Comparison of ENCODE assay signal across 22 cellular contexts in genomic region chr4:152422817-152423320, GRCh38.
"Had no signal": no experiment of that assay in that cellular context is flagged by ENCODE, and none has a peak within 500 bp of the region (broad histone marks: within the 10 kb centered on the region; RNA-seq: fewer than 3 reads in every experiment).

No MANE protein-coding gene starts in this region.

- H3K9me3 Mint-ChIP-seq: naive thymus-derived CD8-positive, alpha-beta T cell; stimulated activated naive B cell treated with anti-CD40 and anti-IgM and Interleukin-4, amounts not matched to agents 10 μg/mL and 1 μg/mL and 100 μg/mL, for 72 hours; stimulated activated naive CD8-positive, alpha-beta T cell treated with anti-CD3 and anti-CD28 coated beads, Interleukin-15, amount 100 ng/mL, for 72 hours had no signal

- H3K27ac Mint-ChIP-seq: stimulated activated naive B cell treated with anti-CD40 and anti-IgM and Interleukin-4, amounts not matched to agents 10 μg/mL and 1 μg/mL and 100 μg/mL, for 72 hours; stimulated activated naive CD8-positive, alpha-beta T cell treated with anti-CD3 and anti-CD28 coated beads, Interleukin-15, amount 100 ng/mL, for 72 hours had no signal

- H3K36me3 ChIP-seq: neutrophil, tibial nerve, upper lobe of right lung, vagina had no signal

- H3K27me3 Mint-ChIP-seq: naive thymus-derived CD8-positive, alpha-beta T cell; stimulated activated naive B cell treated with anti-CD40 and anti-IgM and Interleukin-4, amounts not matched to agents 10 μg/mL and 1 μg/mL and 100 μg/mL, for 72 hours; stimulated activated naive CD8-positive, alpha-beta T cell treated with anti-CD3 and anti-CD28 coated beads, Interleukin-15, amount 100 ng/mL, for 72 hours had no signal

- H3K4me3 ChIP-seq: heart left ventricle, psoas muscle, skin epidermis, testis, tibial nerve, upper lobe of right lung, vagina had no signal

- ATAC-seq: heart left ventricle; left lobe of liver; naive thymus-derived CD8-positive, alpha-beta T cell; psoas muscle; sciatic nerve; stimulated activated naive B cell treated with anti-CD40 and anti-IgM and Interleukin-4, amounts not matched to agents 10 μg/mL and 1 μg/mL and 100 μg/mL, for 72 hours; stimulated activated naive CD8-positive, alpha-beta T cell treated with anti-CD3 and anti-CD28 coated beads, Interleukin-15, amount 100 ng/mL, for 72 hours; upper lobe of right lung had no signal

- H3K9me3 ChIP-seq: heart left ventricle, neutrophil, psoas muscle, testis, tibial nerve, upper lobe of right lung, vagina had no signal

- H3K27ac ChIP-seq: heart left ventricle, neutrophil, psoas muscle, skin epidermis, testis, tibial nerve, upper lobe of right lung, vagina had no signal

- H3K4me1 ChIP-seq: psoas muscle, testis, upper lobe of right lung, vagina had no signal

- FAIRE-seq: endometrium had no signal

- DNase-seq: cortex of kidney; effector memory CD4-positive, alpha-beta T cell; heart left ventricle; hypothalamus; islet precursor cell; mammary epithelial cell; naive thymus-derived CD8-positive, alpha-beta T cell; psoas muscle; retina; stimulated activated CD4-positive, alpha-beta T cell treated with anti-CD3 and anti-CD28 coated beads, Interleukin-2, amount 100 ng/mL, for 24 hours; stimulated activated CD4-positive, alpha-beta T cell treated with anti-CD3 and anti-CD28 coated beads, Interleukin-4, amount 100 ng/mL, for 4 hours; stimulated activated naive B cell treated with anti-CD40 and anti-IgM and Interleukin-4, amounts not matched to agents 10 μg/mL and 1 μg/mL and 100 μg/mL, for 72 hours; stimulated activated naive CD8-positive, alpha-beta T cell treated with anti-CD3 and anti-CD28 coated beads, Interleukin-15, amount 100 ng/mL, for 72 hours; testis; upper lobe of right lung had no signal

- H3K27me3 ChIP-seq: heart left ventricle, neutrophil, testis, tibial nerve, upper lobe of right lung, vagina had no signal

- H3K4me3 Mint-ChIP-seq: naive thymus-derived CD8-positive, alpha-beta T cell; stimulated activated naive B cell treated with anti-CD40 and anti-IgM and Interleukin-4, amounts not matched to agents 10 μg/mL and 1 μg/mL and 100 μg/mL, for 72 hours; stimulated activated naive CD8-positive, alpha-beta T cell treated with anti-CD3 and anti-CD28 coated beads, Interleukin-15, amount 100 ng/mL, for 72 hours had no signal
